In genomic region chr1:114093624-114094302, GRCh38 we compare ENCODE assay signal across 13 cellular contexts. TPM values are rescaled to one million over a fixed set of nuclear protein-coding genes. Genes with fewer than 3 reads are reported as not detected.
DNase-seq lines count a peak whose midpoint lies in the region; ATAC-seq, FAIRE-seq and TF ChIP-seq lines count a peak whose summit lies in the region.
"Had no signal": no experiment of that assay in that cellular context is flagged by ENCODE, and none has a peak within 500 bp of the region (broad histone marks: within the 10 kb centered on the region; RNA-seq: fewer than 3 reads in every experiment).

No MANE protein-coding gene starts in this region.

- no peak overlapping the region for H3K4ac ChIP-seq in mesendoderm (ENCODE audit: low read depth, low read length)

- no peak for FAIRE-seq in GM12892 (lab: Jason Lieb, UNC)

- H3K79me2 ChIP-seq in mesendoderm (ENCODE audit: control insufficient read depth, insufficient read depth, low read length) = no peaks in the 10 kb centered on the region

- no CpG with 5 or more reads among the region's 4 CpGs for WGBS in mesendoderm (ENCODE audit: extremely low coverage, insufficient coverage, low lambda C conversion rate)

- H3K79me1 ChIP-seq in mesendoderm (ENCODE audit: low read length) = no peaks in the 10 kb centered on the region

- no peak for TF ChIP-seq POLR2A in GM12892 (IDR thresholded peaks at IDR 0.05; ENCODE audit: low read depth, low read length)

- no peak overlapping the region for H4K5ac ChIP-seq in mesendoderm (ENCODE audit: low read length)

- no peak overlapping the region for H2BK15ac ChIP-seq in mesendoderm (replicated peaks; ENCODE audit: low read depth)

- TF ChIP-seq CTCF in BJ (IDR thresholded peaks at IDR 0.05; ENCODE audit: insufficient read depth, low read depth, low read length) = no peak

- H3K4me3 ChIP-seq in BJ (ENCODE audit: low read depth, low read length) (no peak overlapping the region), adipocyte (ENCODE audit: low read length) (peak overlapping the region; percentile 21), mesendoderm (ENCODE audit: low read length) (no peak overlapping the region)
- H3K4me3 ChIP-seq: coronary artery, upper lobe of right lung had no signal

- H3K56ac ChIP-seq in mesendoderm (ENCODE audit: low read length) = no peak overlapping the region

- no peak overlapping the region for H3K18ac ChIP-seq in mesendoderm (ENCODE audit: low read length)

- no peak overlapping the region for H3K9ac ChIP-seq in adipocyte (ENCODE audit: low read length)
- no peak overlapping the region for H3K9ac ChIP-seq in mesendoderm (ENCODE audit: low read length)

- peaks cover 3% of the 10 kb centered on the region for H3K27me3 ChIP-seq in BJ (ENCODE audit: control insufficient read depth, insufficient read depth, low read length)
- peaks cover 39% of the 10 kb centered on the region for H3K27me3 ChIP-seq in adipocyte (replicated peaks; ENCODE audit: control insufficient read depth, insufficient read depth, low read length)
- no peaks in the 10 kb centered on the region for H3K27me3 ChIP-seq in mesendoderm (ENCODE audit: insufficient read depth, low read length, poor library complexity)
- H3K27me3 ChIP-seq: upper lobe of right lung had no signal

- POLR2A ChIA-PET in BJ (lab: Charles Lee) = no interaction called here

- H4K8ac ChIP-seq in mesendoderm (ENCODE audit: low read depth, low read length) = no peak overlapping the region

- H2AK5ac ChIP-seq in mesendoderm (ENCODE audit: low read length) = no peak overlapping the region

- DNase-seq in BJ (ENCODE audit: low read depth) (peak; percentile 2), HCEC 1CT (peak; percentile 67), adipocyte (ENCODE audit: low read depth) (no peak), mesendoderm (peak; percentile 61), GM12892 (ENCODE audit: insufficient read length) (no peak)
- no peak for DNase-seq in stimulated activated CD4-positive, alpha-beta T cell treated with anti-CD3 and anti-CD28 coated beads, Interleukin-12 subunit alpha, Interleukin-12 subunit beta, amount 100 ng/mL, for 4 hours
- DNase-seq: hippocampal formation, naive B cell, NCI-H510A treated with DMSO at 0.1 percent for 48 hours, upper lobe of right lung had no signal

- H3K9me3 ChIP-seq in adipocyte (ENCODE audit: control insufficient read depth, low read length) = no peaks in the 10 kb centered on the region
- H3K9me3 ChIP-seq: upper lobe of right lung had no signal

- ATAC-seq in HG03521 (IDR thresholded peaks at IDR 0.05; ENCODE audit: unreplicated experiment) (no peak), HG03159 (IDR thresholded peaks at IDR 0.05; ENCODE audit: unreplicated experiment) (no peak)
- ATAC-seq: upper lobe of right lung had no signal

- no peak overlapping the region for H2BK120ac ChIP-seq in mesendoderm (ENCODE audit: low read depth, low read length)

- H3K4me1 ChIP-seq in adipocyte (ENCODE audit: control insufficient read depth, insufficient read depth, low read length) (peaks cover 30% of the 10 kb centered on the region), mesendoderm (ENCODE audit: control insufficient read depth, low read depth, low read length) (no peaks in the 10 kb centered on the region)
- H3K4me1 ChIP-seq: upper lobe of right lung had no signal

- no peak overlapping the region for H3K23ac ChIP-seq in mesendoderm (ENCODE audit: low read length)

- no peak overlapping the region for H2BK5ac ChIP-seq in mesendoderm (ENCODE audit: low read length)

- no peak overlapping the region for H3K27ac ChIP-seq in mesendoderm (ENCODE audit: low read depth, low read length)
- H3K27ac ChIP-seq: coronary artery, upper lobe of right lung had no signal

- H3K4me2 ChIP-seq in mesendoderm (ENCODE audit: low read length) = no peak overlapping the region

- CTCF ChIA-PET in BJ (lab: Yijun Ruan, JAX) = no interaction called here

- H3K36me3 ChIP-seq in BJ (ENCODE audit: control insufficient read depth, insufficient read depth, low read length) = no peaks in the 10 kb centered on the region
- no peaks in the 10 kb centered on the region for H3K36me3 ChIP-seq in adipocyte (ENCODE audit: control insufficient read depth, insufficient read depth, low read length, severe bottlenecking)
- H3K36me3 ChIP-seq in mesendoderm (ENCODE audit: control insufficient read depth, insufficient read depth, low read length) = no peaks in the 10 kb centered on the region
- H3K36me3 ChIP-seq: upper lobe of right lung had no signal

RNA-seq across cellular contexts. Expression of gene SYT6, which starts 59.9 kb away (rescaled TPM):
- not detected in 2 replicates for polyA plus RNA-seq in BJ (2011; rRNA removed)
- polyA minus RNA-seq in BJ (2011; rRNA and poly(A)+ RNA removed) = not detected in 2 replicates
- 11.5 TPM for polyA plus RNA-seq in mesendoderm (2013, experiment 1 of 2)
- polyA plus RNA-seq in mesendoderm (2013, experiment 2 of 2) = 12.6 TPM
- polyA plus RNA-seq in GM12892 (2012; ENCODE audit: missing spikeins) = not detected

Comparison
In these comparisons a context has a peak if more than half of its experiments do, and no peak if none do; other contexts are left out.
1. DNase-seq: peak in BJ (single experiment), HCEC 1CT (single experiment) and mesendoderm (single experiment); none in adipocyte (single experiment), stimulated activated CD4-positive, alpha-beta T cell treated with anti-CD3 and anti-CD28 coated beads, Interleukin-12 subunit alpha, Interleukin-12 subunit beta, amount 100 ng/mL, for 4 hours (single experiment) and GM12892 (single experiment).